ENCODE assay signal across 21 cellular contexts in the genomic region with DNA sequence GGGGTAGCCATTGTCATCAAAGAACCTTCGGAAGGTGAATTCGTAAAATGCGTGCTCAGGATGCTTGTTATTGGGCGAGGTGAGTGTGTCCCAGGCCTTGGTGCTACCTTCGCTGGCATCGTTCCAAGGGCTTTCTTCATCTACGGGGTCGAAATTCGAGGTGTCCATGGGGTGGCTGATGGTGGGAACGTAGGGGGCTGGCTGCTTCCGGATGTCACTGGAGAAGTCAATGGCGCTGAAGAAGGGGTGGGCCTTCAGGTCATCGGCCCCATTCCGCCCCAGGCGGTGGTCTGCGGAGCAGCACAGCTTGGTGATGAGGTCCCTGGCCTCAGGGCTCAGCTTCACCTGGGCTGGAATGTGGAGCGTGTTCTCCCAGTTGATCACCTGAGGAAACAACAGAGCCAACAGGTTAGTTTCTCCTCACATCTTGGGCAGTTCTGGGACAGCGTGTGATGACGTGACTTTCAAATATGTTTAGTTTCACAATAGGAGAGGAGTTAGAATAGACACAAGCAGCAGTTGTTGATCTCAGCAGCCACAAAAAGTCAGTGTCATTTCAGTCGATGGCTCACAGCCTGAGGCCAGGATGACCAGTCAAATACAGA.
DNase-seq lines count a peak whose midpoint lies in the region; ATAC-seq and TF ChIP-seq lines count a peak whose summit lies in the region.
"Had no signal": no experiment of that assay in that cellular context is flagged by ENCODE, and none has a peak within 500 bp of the region (broad histone marks: within the 10 kb centered on the region; RNA-seq: fewer than 3 reads in every experiment).

No MANE protein-coding gene starts in this region.

- H3K27ac ChIP-seq in GM23248 (no peak overlapping the region), mesenchymal stem cell (ENCODE audit: low read length, poor library complexity, severe bottlenecking) (no peak overlapping the region)
- H3K27ac ChIP-seq: RWPE1, SK-N-MC had no signal

- H3K4me1 ChIP-seq in GM23248 (ENCODE audit: insufficient read depth), result no peaks in the 10 kb centered on the region
- H3K4me1 ChIP-seq in mesenchymal stem cell (ENCODE audit: control insufficient read depth, insufficient read depth, low read depth, low read length), result peaks cover 2% of the 10 kb centered on the region
- H3K4me1 ChIP-seq: BE2C had no signal

- H4K8ac ChIP-seq in mesenchymal stem cell (ENCODE audit: low read length), result no peak overlapping the region

- H3K4me3 ChIP-seq in GM23248 (no peak overlapping the region), mesenchymal stem cell (ENCODE audit: insufficient read depth in 1 of 2, low read depth in 1 of 2, low read length in 2 of 2) (no peak overlapping the region)
- H3K4me3 ChIP-seq: SK-N-MC had no signal

- H3K9me3 Mint-ChIP-seq in chondrocyte (ENCODE audit: low read depth), result no peaks in the 10 kb centered on the region
- no peaks in the 10 kb centered on the region for H3K9me3 Mint-ChIP-seq in stimulated activated memory B cell treated with anti-CD40 and anti-IgM and Interleukin-4, amounts not matched to agents 10 μg/mL and 1 μg/mL and 100 μg/mL, for 72 hours

- peak overlapping the region; percentile 8 for H3K27ac Mint-ChIP-seq in chondrocyte (ENCODE audit: unreplicated experiment)
- no peak overlapping the region for H3K27ac Mint-ChIP-seq in stimulated activated memory B cell treated with anti-CD40 and anti-IgM and Interleukin-4, amounts not matched to agents 10 μg/mL and 1 μg/mL and 100 μg/mL, for 72 hours
- H3K27ac Mint-ChIP-seq: CD4-positive, CD25-positive, alpha-beta regulatory T cell had no signal

- peaks cover 77% of the 10 kb centered on the region for H3K79me2 ChIP-seq in GM23248 (ENCODE audit: insufficient read depth)

- no peaks in the 10 kb centered on the region for H3K27me3 Mint-ChIP-seq in chondrocyte (ENCODE audit: low read depth)
- peaks cover 6% of the 10 kb centered on the region for H3K27me3 Mint-ChIP-seq in stimulated activated memory B cell treated with anti-CD40 and anti-IgM and Interleukin-4, amounts not matched to agents 10 μg/mL and 1 μg/mL and 100 μg/mL, for 72 hours
- H3K27me3 Mint-ChIP-seq: CD4-positive, CD25-positive, alpha-beta regulatory T cell had no signal

- H3K4ac ChIP-seq in mesenchymal stem cell (ENCODE audit: low read depth in 1 of 2, low read length in 2 of 2), result no peak overlapping the region

- no peak overlapping the region for H2AK5ac ChIP-seq in mesenchymal stem cell (ENCODE audit: low read length, severe bottlenecking)

- WGBS in GM23248 (ENCODE audit: low coverage in 1 of 2, low lambda C conversion rate in 2 of 2, missing lambda C conversion rate in 2 of 2), 2 experiments, result 93 to 95% methylated on average over 20 of the region's 20 CpGs
- 96% methylated on average over 19 of the region's 20 CpGs for WGBS in mesenchymal stem cell

- H3K4me2 ChIP-seq in GM23248 (ENCODE audit: unreplicated experiment), result no peak overlapping the region
- H3K4me2 ChIP-seq in mesenchymal stem cell (ENCODE audit: low read length, poor library complexity, severe bottlenecking), result no peak overlapping the region

- H3K4me1 Mint-ChIP-seq in chondrocyte (ENCODE audit: low read depth), result peaks cover 5% of the 10 kb centered on the region
- H3K4me1 Mint-ChIP-seq in stimulated activated memory B cell treated with anti-CD40 and anti-IgM and Interleukin-4, amounts not matched to agents 10 μg/mL and 1 μg/mL and 100 μg/mL, for 72 hours, result no peaks in the 10 kb centered on the region
- H3K4me1 Mint-ChIP-seq: CD4-positive, CD25-positive, alpha-beta regulatory T cell had no signal

- H3K79me1 ChIP-seq in mesenchymal stem cell (replicated peaks; ENCODE audit: low read length, poor library complexity, severe bottlenecking), result peaks cover 28% of the 10 kb centered on the region

- no peak overlapping the region for H2BK5ac ChIP-seq in mesenchymal stem cell (ENCODE audit: low read depth, low read length, poor library complexity, severe bottlenecking)

- H3K9me3 ChIP-seq in GM23248 (ENCODE audit: low read depth) (no peaks in the 10 kb centered on the region), mesenchymal stem cell (ENCODE audit: control insufficient read depth, low read length) (no peaks in the 10 kb centered on the region)
- H3K9me3 ChIP-seq: BE2C had no signal

- no peak overlapping the region for H2AFZ ChIP-seq in GM23248
- no peak overlapping the region for H2AFZ ChIP-seq in mesenchymal stem cell (ENCODE audit: low read depth, low read length)

- in situ Hi-C loops in GM23248 (cut with MboI), result no loop called here

- no peak overlapping the region for H3K18ac ChIP-seq in mesenchymal stem cell (ENCODE audit: low read depth in 1 of 2, low read length in 2 of 2)

- H2BK12ac ChIP-seq in mesenchymal stem cell (ENCODE audit: low read length in 2 of 2), result no peak overlapping the region

- peaks cover 66% of the 10 kb centered on the region for H3K36me3 ChIP-seq in GM23248 (ENCODE audit: low read depth)
- H3K36me3 ChIP-seq in mesenchymal stem cell (ENCODE audit: control insufficient read depth in 1 of 2, insufficient read depth in 2 of 2, low read depth in 1 of 2, low read length in 2 of 2), result peaks cover 38 to 72% of the 10 kb centered on the region in 2 experiments
- H3K36me3 ChIP-seq: BE2C had no signal

- H3K36me3 Mint-ChIP-seq in chondrocyte (ENCODE audit: low read depth), result peaks cover 41% of the 10 kb centered on the region
- H3K36me3 Mint-ChIP-seq in stimulated activated memory B cell treated with anti-CD40 and anti-IgM and Interleukin-4, amounts not matched to agents 10 μg/mL and 1 μg/mL and 100 μg/mL, for 72 hours, result no peaks in the 10 kb centered on the region
- H3K36me3 Mint-ChIP-seq: CD4-positive, CD25-positive, alpha-beta regulatory T cell had no signal

- ATAC-seq in stimulated activated memory B cell treated with anti-CD40 and anti-IgM and Interleukin-4, amounts not matched to agents 10 μg/mL and 1 μg/mL and 100 μg/mL, for 72 hours, result peak; percentile 15
- no peak for ATAC-seq in GM21723 (IDR thresholded peaks at IDR 0.05; ENCODE audit: unreplicated experiment)

- no peak overlapping the region for H4K91ac ChIP-seq in mesenchymal stem cell (ENCODE audit: low read length)

- no peak overlapping the region for H3K14ac ChIP-seq in mesenchymal stem cell (ENCODE audit: low read length in 2 of 2)

- H4K20me1 ChIP-seq in GM23248 (ENCODE audit: insufficient read depth), result no peaks in the 10 kb centered on the region

- no peak overlapping the region for H2BK120ac ChIP-seq in mesenchymal stem cell (ENCODE audit: low read depth, low read length)

- no peak overlapping the region for H2BK15ac ChIP-seq in mesenchymal stem cell (ENCODE audit: low read depth, poor library complexity, severe bottlenecking)

- H3F3A ChIP-seq in GM23248 (ENCODE audit: insufficient read depth), result peaks cover 45% of the 10 kb centered on the region

- H3K4me3 Mint-ChIP-seq in chondrocyte (ENCODE audit: unreplicated experiment), result no peak overlapping the region
- H3K4me3 Mint-ChIP-seq in stimulated activated memory B cell treated with anti-CD40 and anti-IgM and Interleukin-4, amounts not matched to agents 10 μg/mL and 1 μg/mL and 100 μg/mL, for 72 hours, result no peak overlapping the region
- H3K4me3 Mint-ChIP-seq: CD4-positive, CD25-positive, alpha-beta regulatory T cell had no signal

- DNase-seq in GM23248, result peak; percentile 23
- no peak for DNase-seq in chondrocyte (ENCODE audit: low spot score)
- peak; percentile 48 for DNase-seq in mesenchymal stem cell
- no peak for DNase-seq in NCI-H2196 treated with DMSO at 0.1 percent for 48 hours (lab: John Stamatoyannopoulos, UW; ENCODE audit: unreplicated experiment)
- no peak for DNase-seq in NCI-H2081 (lab: John Stamatoyannopoulos, UW)
- DNase-seq: BE2C; CD4-positive, CD25-positive, alpha-beta regulatory T cell; COR-L47; DMS 273 treated with DMSO at 0.1 percent for 48 hours; DND-41; Karpas-422; NCI-H1417; NCI-H1694 treated with DMSO at 0.1 percent for 48 hours; NCI-H2107; NCI-H510A treated with DMSO at 0.1 percent for 48 hours; NCI-H748 treated with DMSO at 0.1 percent for 48 hours; SHP77 treated with DMSO at 0.1 percent for 48 hours had no signal

- H3K23ac ChIP-seq in mesenchymal stem cell (ENCODE audit: low read length in 2 of 2), result no peak overlapping the region

- H3K27me3 ChIP-seq in GM23248 (replicated peaks; ENCODE audit: insufficient read depth), result no peaks in the 10 kb centered on the region
- no peaks in the 10 kb centered on the region for H3K27me3 ChIP-seq in mesenchymal stem cell (ENCODE audit: control insufficient read depth in 1 of 2, insufficient read depth in 1 of 2, low read length in 2 of 2)

- no peaks in the 10 kb centered on the region for H3K9me2 ChIP-seq in GM23248 (ENCODE audit: insufficient read depth)

- TF ChIP-seq CTCF in chondrocyte (IDR thresholded peaks at IDR 0.05), result no peak

- H3K9ac ChIP-seq in GM23248, result no peak overlapping the region
- no peak overlapping the region for H3K9ac ChIP-seq in mesenchymal stem cell (ENCODE audit: low read length)

Comparison
In these comparisons a context has a peak if more than half of its experiments do, and no peak if none do; other contexts are left out.
1. DNase-seq: peak in GM23248 (single experiment) and mesenchymal stem cell (single experiment); none in chondrocyte (single experiment), NCI-H2196 treated with DMSO at 0.1 percent for 48 hours (single experiment) and NCI-H2081 (0 of 2).